In the genomic region with DNA sequence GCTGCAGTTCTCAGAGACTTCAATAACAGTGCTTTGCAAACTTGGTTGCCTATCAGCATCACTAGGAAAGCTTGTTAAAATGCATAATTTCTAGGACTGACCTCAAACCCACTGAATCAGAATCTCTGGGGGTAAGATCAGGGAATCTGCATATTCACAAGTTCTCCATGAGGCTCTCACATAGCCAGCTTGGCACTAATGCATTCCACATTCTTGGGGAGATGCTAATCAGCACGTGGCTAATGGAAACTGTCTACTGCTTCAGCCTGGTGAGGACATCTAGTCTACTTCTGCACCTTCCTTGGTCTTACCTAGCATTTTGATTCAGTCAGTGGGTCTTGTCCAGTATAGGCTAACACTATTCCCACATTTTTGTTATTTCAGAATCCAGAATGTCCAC, we compare ENCODE assay signal across 26 cellular contexts. TPM values are rescaled to one million over a fixed set of nuclear protein-coding genes. Genes with fewer than 3 reads are reported as not detected.
DNase-seq lines count a peak whose midpoint lies in the region; ATAC-seq and TF ChIP-seq lines count a peak whose summit lies in the region.
"Had no signal": no experiment of that assay in that cellular context is flagged by ENCODE, and none has a peak within 500 bp of the region (broad histone marks: within the 10 kb centered on the region; RNA-seq: fewer than 3 reads in every experiment).

No MANE protein-coding gene starts in this region.

- no peaks in the 10 kb centered on the region for H3K9me2 ChIP-seq in Karpas-422 (replicated peaks; ENCODE audit: insufficient read depth, low read length)

- no peak overlapping the region for H2BK120ac ChIP-seq in IMR-90 (ENCODE audit: low read depth, low read length)
- H2BK120ac ChIP-seq in mesenchymal stem cell (ENCODE audit: low read depth, low read length) = no peak overlapping the region

- in situ Hi-C loops in IMR-90 (cut with MboI; ENCODE audit: low sequenced_read_pairs) = no loop called here

- H2BK5ac ChIP-seq in IMR-90 (ENCODE audit: low read depth, low read length, poor library complexity, severe bottlenecking) (no peak overlapping the region), mesenchymal stem cell (ENCODE audit: low read depth, low read length, poor library complexity, severe bottlenecking) (no peak overlapping the region)

- H3K79me2 ChIP-seq in Karpas-422 (ENCODE audit: low read length) = no peaks in the 10 kb centered on the region

- H4K5ac ChIP-seq in IMR-90 (ENCODE audit: low read depth, low read length) = no peak overlapping the region

- no peak overlapping the region for H4K91ac ChIP-seq in IMR-90 (ENCODE audit: insufficient read depth, low read depth, low read length)
- no peak overlapping the region for H4K91ac ChIP-seq in mesenchymal stem cell (ENCODE audit: low read length)

- no peak overlapping the region for H3K4ac ChIP-seq in IMR-90 (ENCODE audit: low read depth, low read length)
- H3K4ac ChIP-seq in mesenchymal stem cell (ENCODE audit: low read depth in 1 of 2, low read length in 2 of 2) = no peak overlapping the region

- no peak overlapping the region for H2AFZ ChIP-seq in IMR-90 (replicated peaks; ENCODE audit: low read length, poor library complexity)
- H2AFZ ChIP-seq in mesenchymal stem cell (ENCODE audit: low read depth, low read length) = no peak overlapping the region
- H2AFZ ChIP-seq in Karpas-422 (ENCODE audit: low read length) = no peak overlapping the region

- DNase-seq in AG10803 (ENCODE audit: low read depth) = peak; percentile 67
- peak; percentile 37 for DNase-seq in IMR-90
- peak; percentile 39 for DNase-seq in choroid plexus epithelial cell (ENCODE audit: low read depth)
- peak; percentile 13 for DNase-seq in mesenchymal stem cell
- DNase-seq in psoas muscle = no peak
- no peak for DNase-seq in Karpas-422
- DNase-seq in HCEC 1CT = no peak
- no peak for DNase-seq in NOMO-1 treated with dmso at 0.1 percent for 144 hours (lab: John Stamatoyannopoulos, UW; ENCODE audit: unreplicated experiment)
- DNase-seq: activated CD4-positive, alpha-beta T cell treated with anti-CD3 and anti-CD28 coated beads, Interleukin-2, amount 10 ng/mL, durations not matched to agents 24 days and 14 days; adrenal gland; CD8-positive, alpha-beta memory T cell; DMS79; dorsolateral prefrontal cortex; kidney glomerular epithelial cell; mammary epithelial cell; naive thymus-derived CD4-positive, alpha-beta T cell; NCI-H1436; NCI-H526; pancreas; Right ventricle myocardium superior; sigmoid colon; T-helper 1 cell had no signal

- H3K4me3 ChIP-seq in AG10803 (ENCODE audit: low read length) (no peak overlapping the region), IMR-90 (ENCODE audit: insufficient read depth, low read depth, low read length) (no peak overlapping the region), choroid plexus epithelial cell (ENCODE audit: low read depth, low read length) (no peak overlapping the region), mesenchymal stem cell (ENCODE audit: insufficient read depth in 1 of 2, low read depth in 1 of 2, low read length in 2 of 2) (no peak overlapping the region), psoas muscle (no peak overlapping the region), Karpas-422 (ENCODE audit: low read length) (no peak overlapping the region)
- H3K4me3 ChIP-seq: adrenal gland, dorsolateral prefrontal cortex, gastroesophageal sphincter, pancreas, sigmoid colon, suprapubic skin, vagina had no signal

- H3K4me2 ChIP-seq in IMR-90 (ENCODE audit: low read depth, low read length) (no peak overlapping the region), mesenchymal stem cell (ENCODE audit: low read length, poor library complexity, severe bottlenecking) (no peak overlapping the region), Karpas-422 (ENCODE audit: low read depth, low read length, poor library complexity, severe bottlenecking) (no peak overlapping the region)

- H3K4me1 ChIP-seq in IMR-90 (ENCODE audit: control insufficient read depth, insufficient read depth, low read length) (no peaks in the 10 kb centered on the region; the same call in none of the 2 replicates), mesenchymal stem cell (ENCODE audit: control insufficient read depth, insufficient read depth, low read depth, low read length) (peaks cover 2% of the 10 kb centered on the region), psoas muscle (no peaks in the 10 kb centered on the region), Karpas-422 (ENCODE audit: low read length) (no peaks in the 10 kb centered on the region)
- H3K4me1 ChIP-seq: gastroesophageal sphincter, pancreas, suprapubic skin, vagina had no signal

- H2AK5ac ChIP-seq in IMR-90 (ENCODE audit: low read depth, low read length) (no peak overlapping the region), mesenchymal stem cell (ENCODE audit: low read length, severe bottlenecking) (no peak overlapping the region)

- H3K27me3 ChIP-seq in IMR-90 (ENCODE audit: control insufficient read depth, insufficient read depth, low read length) = no peaks in the 10 kb centered on the region
- no peaks in the 10 kb centered on the region for H3K27me3 ChIP-seq in mesenchymal stem cell (ENCODE audit: control insufficient read depth in 1 of 2, insufficient read depth in 1 of 2, low read length in 2 of 2)
- H3K27me3 ChIP-seq in psoas muscle (ENCODE audit: insufficient read depth in 3 of 3, low read length in 2 of 3) = no peaks in the 10 kb centered on the region
- H3K27me3 ChIP-seq in Karpas-422 (ENCODE audit: low read length) = peaks cover 2% of the 10 kb centered on the region; the same call in 1 of the 2 replicates
- H3K27me3 ChIP-seq: adrenal gland, dorsolateral prefrontal cortex, gastroesophageal sphincter, pancreas, sigmoid colon, suprapubic skin, vagina had no signal

- BruUV-seq in IMR-90 (replicated peaks; lab: Mats Ljungman, UMichigan) = no TSS peak

- WGBS in IMR-90 (ENCODE audit: extremely low coverage in 2 of 2, insufficient read length in 1 of 2), 2 experiments = no CpG with 5 or more reads among the region's 1 CpG
- 60% methylated on average over 1 of the region's 1 CpG for WGBS in mesenchymal stem cell
- WGBS in psoas muscle, 3 donors = 46 to 61% (median 52%) methylated on average over 1 of the region's 1 CpG

- H3K18ac ChIP-seq in IMR-90 (ENCODE audit: low read depth, low read length) (no peak overlapping the region), mesenchymal stem cell (ENCODE audit: low read depth in 1 of 2, low read length in 2 of 2) (no peak overlapping the region)

- H3K14ac ChIP-seq in IMR-90 (replicated peaks; ENCODE audit: low read depth, low read length) = no peak overlapping the region
- H3K14ac ChIP-seq in mesenchymal stem cell (ENCODE audit: low read length in 2 of 2) = no peak overlapping the region

- ATAC-seq in IMR-90 (ENCODE audit: low read depth) (peak; percentile 56), psoas muscle (no peak)
- ATAC-seq: gastroesophageal sphincter; HepG2; naive thymus-derived CD4-positive, alpha-beta T cell; pancreas had no signal

- H3K23ac ChIP-seq in IMR-90 (ENCODE audit: low read depth, low read length) (no peak overlapping the region), mesenchymal stem cell (ENCODE audit: low read length in 2 of 2) (no peak overlapping the region)

- H3K36me3 ChIP-seq in IMR-90 (ENCODE audit: control insufficient read depth, insufficient read depth, low read length) (no peaks in the 10 kb centered on the region), mesenchymal stem cell (ENCODE audit: control insufficient read depth in 1 of 2, insufficient read depth in 2 of 2, low read depth in 1 of 2, low read length in 2 of 2) (no peaks in the 10 kb centered on the region), psoas muscle (ENCODE audit: insufficient read depth in 1 of 2, low read depth in 1 of 2) (no peaks in the 10 kb centered on the region), Karpas-422 (ENCODE audit: insufficient read depth, low read length) (no peaks in the 10 kb centered on the region)
- H3K36me3 ChIP-seq: gastroesophageal sphincter, pancreas, sigmoid colon, suprapubic skin, vagina had no signal

- no peak overlapping the region for H2BK15ac ChIP-seq in IMR-90 (ENCODE audit: low read depth, low read length)
- no peak overlapping the region for H2BK15ac ChIP-seq in mesenchymal stem cell (ENCODE audit: low read depth, poor library complexity, severe bottlenecking)

- POLR2A ChIA-PET in IMR-90 (lab: Charles Lee; ENCODE audit: unreplicated experiment) = no interaction called here

- TF ChIP-seq POLR2A in IMR-90 (IDR thresholded peaks at IDR 0.05; ENCODE audit: low read depth, low read length) = no peak

- TF ChIP-seq RAD21 in IMR-90 (IDR thresholded peaks at IDR 0.05; ENCODE audit: low read length) = no peak

- H3K27ac ChIP-seq in IMR-90 (ENCODE audit: insufficient read depth, low read length) (no peak overlapping the region), mesenchymal stem cell (ENCODE audit: low read length, poor library complexity, severe bottlenecking) (no peak overlapping the region), psoas muscle (no peak overlapping the region), Karpas-422 (ENCODE audit: low read length) (no peak overlapping the region)
- H3K27ac ChIP-seq: adrenal gland, dorsolateral prefrontal cortex, gastroesophageal sphincter, pancreas, sigmoid colon, suprapubic skin, vagina had no signal

- no peak overlapping the region for H2BK12ac ChIP-seq in mesenchymal stem cell (ENCODE audit: low read length in 2 of 2)

- H3K9me3 ChIP-seq in IMR-90 (ENCODE audit: control insufficient read depth, insufficient read depth, low read length) = peaks cover 4% of the 10 kb centered on the region; the same call in 1 of the 2 replicates
- H3K9me3 ChIP-seq in mesenchymal stem cell (ENCODE audit: control insufficient read depth, low read length) = peaks cover 4% of the 10 kb centered on the region
- H3K9me3 ChIP-seq in psoas muscle = no peaks in the 10 kb centered on the region
- no peaks in the 10 kb centered on the region for H3K9me3 ChIP-seq in Karpas-422 (ENCODE audit: low read length)
- H3K9me3 ChIP-seq: adrenal gland, gastroesophageal sphincter, pancreas, sigmoid colon, suprapubic skin, vagina had no signal

- H2BK20ac ChIP-seq in IMR-90 (ENCODE audit: low read depth, low read length) = no peak overlapping the region

- no peak overlapping the region for H2AK9ac ChIP-seq in IMR-90 (replicated peaks; ENCODE audit: low read depth, low read length, poor library complexity)

- no peaks in the 10 kb centered on the region for H4K20me1 ChIP-seq in IMR-90 (ENCODE audit: insufficient read depth, low read length)
- no peaks in the 10 kb centered on the region for H4K20me1 ChIP-seq in Karpas-422 (ENCODE audit: insufficient read depth, low read depth, low read length)

- dilution Hi-C loops in IMR-90 (cut with HindIII; ENCODE audit: low sequenced_read_pairs, unreplicated experiment) = no loop called here

- H3K9me1 ChIP-seq in IMR-90 (ENCODE audit: insufficient read depth, low read length) = peaks cover 2% of the 10 kb centered on the region; the same call in 1 of the 2 replicates

- no peaks in the 10 kb centered on the region for H3K79me1 ChIP-seq in IMR-90 (ENCODE audit: low read depth in 1 of 2, low read length in 2 of 2)
- no peaks in the 10 kb centered on the region for H3K79me1 ChIP-seq in mesenchymal stem cell (replicated peaks; ENCODE audit: low read length, poor library complexity, severe bottlenecking)

- TF ChIP-seq CTCF in AG10803 (conservative IDR thresholded peaks at IDR 0.05; ENCODE audit: low read length) (no peak), IMR-90 (conservative IDR thresholded peaks at IDR 0.05; ENCODE audit: low read depth, low read length) (no peak), choroid plexus epithelial cell (conservative IDR thresholded peaks at IDR 0.05; ENCODE audit: low read depth, low read length) (no peak), psoas muscle (IDR thresholded peaks at IDR 0.05) (no peak)

- intact Hi-C loops in IMR-90 (cut with micrococcal nuclease) = no loop called here
- intact Hi-C loops in psoas muscle (cut with DNase I) = no loop called here

- H3K56ac ChIP-seq in IMR-90 (ENCODE audit: extremely low read depth, insufficient read depth, low read length) = no peak overlapping the region

- H4K8ac ChIP-seq in IMR-90 (ENCODE audit: low read depth in 2 of 2, low read length in 2 of 2) (no peak overlapping the region), mesenchymal stem cell (ENCODE audit: low read length) (no peak overlapping the region)

- CTCF ChIA-PET in IMR-90 (lab: Yijun Ruan, JAX) = interaction anchor here (1.0 kb wide), 1 partner anchor 24 kb away, joined by 3 read pairs; no protein-coding TSS in a partner anchor

- H3K9ac ChIP-seq in IMR-90 (ENCODE audit: low read depth, low read length) (no peak overlapping the region), mesenchymal stem cell (ENCODE audit: low read length) (no peak overlapping the region), Karpas-422 (ENCODE audit: low read length) (no peak overlapping the region)

RNA-seq across cellular contexts. Expression of gene RBKS, which starts 56.3 kb away (rescaled TPM):
- total RNA-seq in IMR-90 (2012; rRNA removed) = 0.83 and 1.1 TPM in 2 replicates
- 1.1 and 1.4 TPM in 2 replicates for polyA plus RNA-seq in IMR-90 (2012; rRNA removed)
- 0.97 and 1.7 TPM in 2 replicates for polyA plus RNA-seq in IMR-90 (2012; cell fraction: cytosol; rRNA removed)
- 1.2 and 1.8 TPM in 2 replicates for polyA plus RNA-seq in IMR-90 (2012; cell fraction: nucleus; rRNA removed; ENCODE audit: low replicate concordance)
- 0.72 TPM for polyA plus RNA-seq in mesenchymal stem cell (2013, experiment 1 of 2)
- 0.67 TPM for polyA plus RNA-seq in mesenchymal stem cell (2013, experiment 2 of 2)
- total RNA-seq in psoas muscle = 1 to 10 TPM; 3.5 to 4.4 (median 3.8) TPM
- polyA plus RNA-seq in psoas muscle = 1 to 10 TPM; 4.1 to 7.3 (median 4.6) TPM
- total RNA-seq in Karpas-422 (2014; rRNA removed; shearing (Covaris generic); ENCODE audit: low replicate concordance) = 0.90 and 1.6 TPM in 2 replicates

RNA-seq across cellular contexts. Expression of gene BABAM2, which starts 56.6 kb away (rescaled TPM):
- total RNA-seq in IMR-90 (2012; rRNA removed) (16.7 and 23.1 TPM in 2 replicates), psoas muscle (10 to 100 TPM; 48.2 to 74.5 (median 57.2) TPM)
- polyA plus RNA-seq in IMR-90 (2012; rRNA removed) (20.3 and 20.9 TPM in 2 replicates), psoas muscle (10 to 100 TPM; 34.2 to 72.4 (median 40.6) TPM)
- polyA plus RNA-seq in IMR-90 (2012; cell fraction: cytosol; rRNA removed) = 11.4 TPM in 2 replicates
- polyA plus RNA-seq in IMR-90 (2012; cell fraction: nucleus; rRNA removed; ENCODE audit: low replicate concordance) = 4.4 and 16.0 TPM in 2 replicates
- polyA plus RNA-seq in mesenchymal stem cell (2013, experiment 1 of 2) = 34.4 TPM
- 34.0 TPM for polyA plus RNA-seq in mesenchymal stem cell (2013, experiment 2 of 2)
- 32.9 and 40.8 TPM in 2 replicates for total RNA-seq in Karpas-422 (2014; rRNA removed; shearing (Covaris generic); ENCODE audit: low replicate concordance)

Comparison
In these comparisons a context has a peak if more than half of its experiments do, and no peak if none do; other contexts are left out.
1. DNase-seq: peak in AG10803 (single experiment), IMR-90 (single experiment), choroid plexus epithelial cell (single experiment) and mesenchymal stem cell (single experiment); none in psoas muscle (0 of 2), Karpas-422 (single experiment), HCEC 1CT (single experiment) and NOMO-1 treated with dmso at 0.1 percent for 144 hours (single experiment).